ENCODE assay signal across 8 cellular contexts in genomic region chr17:57406131-57406980, GRCh38.
DNase-seq lines count a peak whose midpoint lies in the region; ATAC-seq and TF ChIP-seq lines count a peak whose summit lies in the region.

No MANE protein-coding gene starts in this region.

- no peaks in the 10 kb centered on the region for H3K9me3 Mint-ChIP-seq in brain

- H3K4me3 ChIP-seq in AG04450 (ENCODE audit: low read depth, low read length) = no peak overlapping the region
- no peak overlapping the region for H3K4me3 ChIP-seq in mesenchymal stem cell (ENCODE audit: insufficient read depth in 1 of 2, low read depth in 1 of 2, low read length in 2 of 2)

- POLR2A ChIA-PET in AG04450 (lab: Yijun Ruan, JAX) = no interaction called here

- H3K4ac ChIP-seq in mesenchymal stem cell (ENCODE audit: low read depth in 1 of 2, low read length in 2 of 2) = no peak overlapping the region

- no peak overlapping the region for H2AFZ ChIP-seq in mesenchymal stem cell (ENCODE audit: low read depth, low read length)

- H4K8ac ChIP-seq in mesenchymal stem cell (ENCODE audit: low read length) = peak overlapping the region; percentile 22

- no peak overlapping the region for H2BK5ac ChIP-seq in mesenchymal stem cell (ENCODE audit: low read depth, low read length, poor library complexity, severe bottlenecking)

- H3K4me1 Mint-ChIP-seq in brain = peaks cover 94% of the 10 kb centered on the region

- TF ChIP-seq CTCF in AG04450 (IDR thresholded peaks at IDR 0.05; ENCODE audit: low read depth, low read length) (no peak), brain (conservative IDR thresholded peaks at IDR 0.05) (no peak)

- peak overlapping the region; percentile 94 to 99 (median 99) for H3K27ac Mint-ChIP-seq in brain

- 69% methylated on average over 25 of the region's 25 CpGs for WGBS in mesenchymal stem cell

- H2BK120ac ChIP-seq in mesenchymal stem cell (ENCODE audit: low read depth, low read length) = no peak overlapping the region

- H3K27ac ChIP-seq in AG04450 (ENCODE audit: low read depth, low read length) = peak overlapping the region; percentile 47
- no peak overlapping the region for H3K27ac ChIP-seq in mesenchymal stem cell (ENCODE audit: low read length, poor library complexity, severe bottlenecking)

- H3K36me3 ChIP-seq in mesenchymal stem cell (ENCODE audit: control insufficient read depth in 1 of 2, insufficient read depth in 2 of 2, low read depth in 1 of 2, low read length in 2 of 2) = peaks cover 0 to 21% of the 10 kb centered on the region in 2 experiments

- H4K91ac ChIP-seq in mesenchymal stem cell (ENCODE audit: low read length) = no peak overlapping the region

- no peaks in the 10 kb centered on the region for H3K27me3 ChIP-seq in AG04450 (ENCODE audit: control insufficient read depth, insufficient read depth, low read length)
- H3K27me3 ChIP-seq in mesenchymal stem cell (ENCODE audit: control insufficient read depth in 1 of 2, insufficient read depth in 1 of 2, low read length in 2 of 2) = no peaks in the 10 kb centered on the region

- peaks cover 36% of the 10 kb centered on the region for H3K79me1 ChIP-seq in mesenchymal stem cell (replicated peaks; ENCODE audit: low read length, poor library complexity, severe bottlenecking)

- DNase-seq in AG04450 (ENCODE audit: low read depth, low spot score) = no peak
- DNase-seq in HT-29 (ENCODE audit: low spot score) = peak; percentile 57
- peak; percentile 32 for DNase-seq in mesenchymal stem cell
- no peak for DNase-seq in HK-2 (ENCODE audit: unreplicated experiment)
- DNase-seq in Kasumi-1 (lab: John Stamatoyannopoulos, UW) = no peak

- H2BK15ac ChIP-seq in mesenchymal stem cell (ENCODE audit: low read depth, poor library complexity, severe bottlenecking) = no peak overlapping the region

- H3K4me2 ChIP-seq in mesenchymal stem cell (ENCODE audit: low read length, poor library complexity, severe bottlenecking) = no peak overlapping the region

- peak overlapping the region; percentile 39 for H2AK5ac ChIP-seq in mesenchymal stem cell (ENCODE audit: low read length, severe bottlenecking)

- H3K4me1 ChIP-seq in mesenchymal stem cell (ENCODE audit: control insufficient read depth, insufficient read depth, low read depth, low read length) = peaks cover 13% of the 10 kb centered on the region

- ATAC-seq in GM21447 (IDR thresholded peaks at IDR 0.05; ENCODE audit: unreplicated experiment) (no peak), HG03196 (IDR thresholded peaks at IDR 0.05; ENCODE audit: unreplicated experiment) (no peak)

- H3K9me3 ChIP-seq in AG04450 (ENCODE audit: control insufficient read depth, insufficient read depth, low read length) (no peaks in the 10 kb centered on the region; the same call in 1 of the 2 replicates), mesenchymal stem cell (ENCODE audit: control insufficient read depth, low read length) (no peaks in the 10 kb centered on the region)

- H2BK12ac ChIP-seq in mesenchymal stem cell (ENCODE audit: low read length in 2 of 2) = no peak overlapping the region

- no peak overlapping the region for H3K14ac ChIP-seq in mesenchymal stem cell (ENCODE audit: low read length in 2 of 2)

- CTCF ChIA-PET in AG04450 (lab: Charles Lee) = interaction anchor here (1.9 to 2.1 kb wide), 2 partner anchors 163 to 266 kb away, joined by 6 to 8 read pairs; no protein-coding TSS in a partner anchor

- H3K18ac ChIP-seq in mesenchymal stem cell (ENCODE audit: low read depth in 1 of 2, low read length in 2 of 2) = peak overlapping the region in 1 of 2 experiments; percentile 78

- no peak overlapping the region for H3K9ac ChIP-seq in mesenchymal stem cell (ENCODE audit: low read length)

- H3K36me3 Mint-ChIP-seq in brain = peaks cover 17% of the 10 kb centered on the region

- peak overlapping the region; percentile 72 to 83 (median 80) for H3K4me3 Mint-ChIP-seq in brain

- H3K27me3 Mint-ChIP-seq in brain = peaks cover 5% of the 10 kb centered on the region

- H3K23ac ChIP-seq in mesenchymal stem cell (ENCODE audit: low read length in 2 of 2) = no peak overlapping the region

Comparison
In these comparisons a context has a peak if more than half of its experiments do, and no peak if none do; other contexts are left out.
1. DNase-seq: peak in HT-29 (single experiment) and mesenchymal stem cell (single experiment); none in AG04450 (single experiment), HK-2 (single experiment) and Kasumi-1 (0 of 2).